ENCODE assay signal across 26 cellular contexts in genomic region chr20:47993817-47994216, GRCh38.
"Had no signal": no experiment of that assay in that cellular context is flagged by ENCODE, and none has a peak within 500 bp of the region (broad histone marks: within the 10 kb centered on the region; RNA-seq: fewer than 3 reads in every experiment).

No MANE protein-coding gene starts in this region.

- H3K9me3 ChIP-seq: adrenal gland had no signal

- H3K27me3 Mint-ChIP-seq: activated CD4-positive, alpha-beta T cell treated with anti-CD3 and anti-CD28 coated beads, Interleukin-2, amount 10 ng/mL, durations not matched to agents 24 days and 14 days had no signal

- H3K27ac Mint-ChIP-seq: activated CD4-positive, alpha-beta memory T cell treated with anti-CD3 and anti-CD28 coated beads for 36 hours; activated CD4-positive, alpha-beta T cell treated with anti-CD3 and anti-CD28 coated beads for 36 hours; activated CD4-positive, alpha-beta T cell treated with anti-CD3 and anti-CD28 coated beads, Interleukin-2, amount 10 ng/mL, durations not matched to agents 24 days and 14 days; activated CD8-positive, alpha-beta memory T cell treated with anti-CD3 and anti-CD28 coated beads, Interleukin-2, amount 10 ng/mL, durations not matched to agents 7 days and 5 days; activated CD8-positive, alpha-beta T cell treated with anti-CD3 and anti-CD28 coated beads, Interleukin-2, amount 10 ng/mL, durations not matched to agents 7 days and 5 days; activated naive CD4-positive, alpha-beta T cell treated with anti-CD3 and anti-CD28 coated beads, Interleukin-2, amount 50 U/mL, for 24 hours; activated naive CD8-positive, alpha-beta T cell treated with anti-CD3 and anti-CD28 coated beads for 36 hours; activated naive CD8-positive, alpha-beta T cell treated with anti-CD3 and anti-CD28 coated beads, Interleukin-2, amount 50 U/mL, for 24 hours; activated T-helper 1 cell treated with anti-CD3 and anti-CD28 coated beads, Interleukin-12 subunit alpha, Interleukin-12 subunit beta, Interleukin-2, Interleukin-4 antibody, amounts not matched to agents 30 ng/mL and 10 ng/mL and 1 ng/mL, durations not matched to agents 14 hours and 24 hours and 36 hours; activated T-helper 2 cell treated with anti-CD3 and anti-CD28 coated beads, Interferon-gamma antibody, Interleukin-2, Interleukin-4, amounts not matched to agents 10 μg/mL and 5 μg/mL and 100 μg/mL, durations not matched to agents 14 hours and 24 hours and 36 hours had no signal

- H3K9me3 Mint-ChIP-seq: activated CD4-positive, alpha-beta memory T cell treated with anti-CD3 and anti-CD28 coated beads for 36 hours; activated CD4-positive, alpha-beta T cell treated with anti-CD3 and anti-CD28 coated beads, Interleukin-2, amount 10 ng/mL, durations not matched to agents 24 days and 14 days; activated naive CD8-positive, alpha-beta T cell treated with anti-CD3 and anti-CD28 coated beads for 36 hours; activated T-helper 2 cell treated with anti-CD3 and anti-CD28 coated beads, Interferon-gamma antibody, Interleukin-2, Interleukin-4, amounts not matched to agents 10 μg/mL and 5 μg/mL and 100 μg/mL, durations not matched to agents 14 hours and 24 hours and 36 hours had no signal

- H3K4me1 ChIP-seq: adrenal gland, body of pancreas had no signal

- H3K4me3 ChIP-seq: adrenal gland, body of pancreas had no signal

- H3K4me1 Mint-ChIP-seq: activated CD4-positive, alpha-beta T cell treated with anti-CD3 and anti-CD28 coated beads for 36 hours; activated CD4-positive, alpha-beta T cell treated with anti-CD3 and anti-CD28 coated beads, Interleukin-2, amount 10 ng/mL, durations not matched to agents 24 days and 14 days; activated CD8-positive, alpha-beta memory T cell treated with anti-CD3 and anti-CD28 coated beads, Interleukin-2, amount 10 ng/mL, durations not matched to agents 7 days and 5 days; activated naive CD4-positive, alpha-beta T cell treated with anti-CD3 and anti-CD28 coated beads, Interleukin-2, amount 50 U/mL, for 24 hours; activated naive CD8-positive, alpha-beta T cell treated with anti-CD3 and anti-CD28 coated beads for 36 hours; activated naive CD8-positive, alpha-beta T cell treated with anti-CD3 and anti-CD28 coated beads, Interleukin-2, amount 50 U/mL, for 24 hours had no signal

- H3K4me3 Mint-ChIP-seq: activated CD4-positive, alpha-beta memory T cell treated with anti-CD3 and anti-CD28 coated beads for 36 hours; activated CD4-positive, alpha-beta T cell treated with anti-CD3 and anti-CD28 coated beads for 36 hours; activated CD4-positive, alpha-beta T cell treated with anti-CD3 and anti-CD28 coated beads, Interleukin-2, amount 10 ng/mL, durations not matched to agents 24 days and 14 days; activated CD8-positive, alpha-beta memory T cell treated with anti-CD3 and anti-CD28 coated beads, Interleukin-2, amount 10 ng/mL, durations not matched to agents 7 days and 5 days; activated CD8-positive, alpha-beta T cell treated with anti-CD3 and anti-CD28 coated beads, Interleukin-2, amount 10 ng/mL, durations not matched to agents 7 days and 5 days; activated naive CD4-positive, alpha-beta T cell treated with anti-CD3 and anti-CD28 coated beads for 36 hours; activated naive CD4-positive, alpha-beta T cell treated with anti-CD3 and anti-CD28 coated beads, Interleukin-2, amount 50 U/mL, for 24 hours; activated naive CD8-positive, alpha-beta T cell treated with anti-CD3 and anti-CD28 coated beads for 36 hours; activated naive CD8-positive, alpha-beta T cell treated with anti-CD3 and anti-CD28 coated beads, Interleukin-2, amount 50 U/mL, for 24 hours; activated T-helper 1 cell treated with anti-CD3 and anti-CD28 coated beads, Interleukin-12 subunit alpha, Interleukin-12 subunit beta, Interleukin-2, Interleukin-4 antibody, amounts not matched to agents 30 ng/mL and 10 ng/mL and 1 ng/mL, durations not matched to agents 14 hours and 24 hours and 36 hours had no signal

- H3K27ac ChIP-seq: adrenal gland, body of pancreas had no signal

- H3K36me3 ChIP-seq: adrenal gland had no signal

- H3K27me3 ChIP-seq: adrenal gland, body of pancreas had no signal

- H3K36me3 Mint-ChIP-seq: activated CD4-positive, alpha-beta memory T cell treated with anti-CD3 and anti-CD28 coated beads for 36 hours; activated CD8-positive, alpha-beta memory T cell treated with anti-CD3 and anti-CD28 coated beads, Interleukin-2, amount 10 ng/mL, durations not matched to agents 7 days and 5 days; activated naive CD4-positive, alpha-beta T cell treated with anti-CD3 and anti-CD28 coated beads, Interleukin-2, amount 50 U/mL, for 24 hours; activated naive CD8-positive, alpha-beta T cell treated with anti-CD3 and anti-CD28 coated beads for 36 hours had no signal

- DNase-seq: activated CD4-positive, alpha-beta memory T cell treated with anti-CD3 and anti-CD28 coated beads for 36 hours; activated CD4-positive, alpha-beta T cell treated with anti-CD3 and anti-CD28 coated beads for 36 hours; activated CD4-positive, alpha-beta T cell treated with anti-CD3 and anti-CD28 coated beads, Interleukin-2, amount 10 ng/mL, durations not matched to agents 24 days and 14 days; activated CD4-positive, CD25-positive, alpha-beta regulatory T cell; activated CD4-positive, CD25-positive, alpha-beta regulatory T cell treated with anti-CD3 and anti-CD28 coated beads, Interleukin-2, amount 50 U/mL, for 72 hours; activated CD8-positive, alpha-beta memory T cell treated with anti-CD3 and anti-CD28 coated beads, Interleukin-2, amount 10 ng/mL, durations not matched to agents 7 days and 5 days; activated CD8-positive, alpha-beta memory T cell treated with anti-CD3 and anti-CD28 coated beads, Interleukin-2, amount 50 U/mL, for 4 hours; activated CD8-positive, alpha-beta T cell treated with anti-CD3 and anti-CD28 coated beads, Interleukin-2, amount 10 ng/mL, durations not matched to agents 7 days and 5 days; activated effector memory CD4-positive, alpha-beta T cell treated with anti-CD3 and anti-CD28 coated beads, Interleukin-2, amount 50 U/mL, for 16 hours; activated naive CD4-positive, alpha-beta T cell treated with anti-CD3 and anti-CD28 coated beads for 36 hours; activated naive CD8-positive, alpha-beta T cell treated with anti-CD3 and anti-CD28 coated beads for 36 hours; activated naive CD8-positive, alpha-beta T cell treated with anti-CD3 and anti-CD28 coated beads, Interleukin-2, amount 50 U/mL, for 24 hours; activated T-cell treated with anti-CD3 and anti-CD28 coated beads, Interleukin-2, amount 50 U/mL, for 1 hour; activated T-cell treated with anti-CD3 and anti-CD28 coated beads, Interleukin-2, amount 50 U/mL, for 48 hours; adrenal gland; amygdala; aorta; body of pancreas; caudate nucleus; effector CD8-positive, alpha-beta T cell; foreskin fibroblast; head of caudate nucleus; T-helper 2 cell had no signal

- ATAC-seq: activated CD4-positive, alpha-beta T cell treated with anti-CD3 and anti-CD28 coated beads for 36 hours; activated CD8-positive, alpha-beta memory T cell treated with anti-CD3 and anti-CD28 coated beads, Interleukin-2, amount 10 ng/mL, durations not matched to agents 7 days and 5 days; activated CD8-positive, alpha-beta T cell treated with anti-CD3 and anti-CD28 coated beads, Interleukin-2, amount 10 ng/mL, durations not matched to agents 7 days and 5 days; activated naive CD8-positive, alpha-beta T cell treated with anti-CD3 and anti-CD28 coated beads, Interleukin-2, amount 50 U/mL, for 24 hours; body of pancreas had no signal
